In genomic region chr13:80030491-80030890, GRCh38 we compare ENCODE assay signal across 8 cellular contexts.
A peak's percentile ranks its signal among the peaks of the same experiment; 100 is the strongest.
DNase-seq lines count a peak whose midpoint lies in the region; ATAC-seq, FAIRE-seq and TF ChIP-seq lines count a peak whose summit lies in the region.

No MANE protein-coding gene starts in this region.

- no peak overlapping the region for H3K4me2 ChIP-seq in GM12878 (ENCODE audit: control insufficient read depth, insufficient read depth)

- SMC1A ChIA-PET in GM12878 (lab: Charles Lee; ENCODE audit: uncharacterized antibody, unreplicated experiment): interaction anchor here (0.8 to 1.2 kb wide), 5 partner anchors 11 to 330 kb away, joined by 3 to 5 read pairs (median 3); no protein-coding TSS in a partner anchor

- H3K4me3 ChIP-seq in GM12878: no peak overlapping the region
- H3K4me3 ChIP-seq in H7 (ENCODE audit: insufficient read depth, low read depth, low read length): no peak overlapping the region

- no peaks in the 10 kb centered on the region for H3K9me3 ChIP-seq in GM12878 (replicated peaks; ENCODE audit: control insufficient read depth, insufficient read depth, low read length)

- H3K79me2 ChIP-seq in GM12878 (ENCODE audit: control insufficient read depth, insufficient read depth, low read length): no peaks in the 10 kb centered on the region

- TF ChIP-seq EP300 in GM12878 (IDR thresholded peaks at IDR 0.05; ENCODE audit: borderline replicate concordance in 1 of 2, control insufficient read depth in 1 of 2, low read depth in 2 of 2, low read length in 2 of 2): no peak

- H3K27me3 ChIP-seq in GM12878 (replicated peaks in 1 of 2; ENCODE audit: control insufficient read depth in 2 of 2, insufficient read depth in 2 of 2, low read length in 1 of 2): no peaks in the 10 kb centered on the region
- H3K27me3 ChIP-seq in H7 (ENCODE audit: control insufficient read depth, insufficient read depth, low read length): no peaks in the 10 kb centered on the region

- H3K36me3 ChIP-seq in GM12878 (ENCODE audit: control insufficient read depth in 2 of 2, insufficient read depth in 2 of 2, low read length in 1 of 2): no peaks in the 10 kb centered on the region
- no peaks in the 10 kb centered on the region for H3K36me3 ChIP-seq in H7 (replicated peaks; ENCODE audit: control insufficient read depth, insufficient read depth, low read length)

- H3K27ac ChIP-seq in GM12878 (ENCODE audit: control insufficient read depth, insufficient read depth): no peak overlapping the region

- in situ Hi-C loops in GM12878 (cut with MboI): no loop called here

- no peaks in the 10 kb centered on the region for H4K20me1 ChIP-seq in GM12878 (ENCODE audit: control insufficient read depth, insufficient read depth)

- TF ChIP-seq CTCF in GM12872 (IDR thresholded peaks at IDR 0.05; ENCODE audit: insufficient read depth, low read depth, low read length) (peak; percentile 38; the same call in 2 of the 3 replicates), GM12878 (IDR thresholded peaks at IDR 0.05 in 2 of 3, conservative IDR thresholded peaks at IDR 0.05 in 1 of 3; ENCODE audit: control insufficient read depth in 2 of 3, extremely low read depth in 1 of 3, insufficient read depth in 1 of 3, low read depth in 3 of 3, low read length in 3 of 3) (peak in 2 of 3 experiments; percentile 17 to 22; a peak in 2 of 6 replicates)

- no peak for FAIRE-seq in GM12878 (lab: Jason Lieb, UNC)

- intact Hi-C loops in GM12878 (cut with micrococcal nuclease; ENCODE audit: unreplicated experiment): loop anchor here (10.0 kb wide), 1 partner anchor 414 kb away; no protein-coding TSS in a partner anchor

- POLR2A ChIA-PET in GM12878 (lab: Charles Lee): no interaction called here

- WGBS in GM12878 (ENCODE audit: insufficient coverage, insufficient replicate concordance, low lambda C conversion rate, missing lambda C conversion rate): 2% methylated on average over 3 of the region's 3 CpGs

- no peak overlapping the region for H2AFZ ChIP-seq in GM12878 (ENCODE audit: control insufficient read depth, low read depth, low read length)

- BruUV-seq in GM12878 (replicated peaks; lab: Mats Ljungman, UMichigan): no TSS peak

- RAD21 ChIA-PET in GM12878 (lab: Charles Lee; ENCODE audit: unreplicated experiment): interaction anchor here (0.7 kb wide), 1 partner anchor 267 kb away, joined by 3 read pairs; no protein-coding TSS in a partner anchor

- no peak overlapping the region for H3K9ac ChIP-seq in GM12878 (ENCODE audit: control insufficient read depth, insufficient read depth, low read length)

- H3K4me1 ChIP-seq in GM12878 (ENCODE audit: control insufficient read depth, insufficient read depth, low read length): no peaks in the 10 kb centered on the region

- ATAC-seq in HG03460 (IDR thresholded peaks at IDR 0.05; ENCODE audit: unreplicated experiment) (peak; percentile 67), GM12878 (peak; percentile 76)

- peak; percentile 26; the same call in 1 of the 2 replicates for TF ChIP-seq RAD21 in GM12878 (IDR thresholded peaks at IDR 0.05; ENCODE audit: insufficient read depth, low read depth, low read length)

- DNase-seq in GM12878 (ENCODE audit: low read depth, low spot score) (no peak), mucosa of gallbladder (ENCODE audit: low spot score) (peak; percentile 16), HuH-7.5 (ENCODE audit: low spot score) (no peak), H7 (no peak), NCI-H128 (lab: John Stamatoyannopoulos, UW; ENCODE audit: unreplicated experiment) (no peak)
- no peak for DNase-seq in activated naive CD4-positive, alpha-beta T cell treated with anti-CD3 and anti-CD28 coated beads, Interleukin-2, amount 50 U/mL, for 16 hours

- no peak for TF ChIP-seq POLR2A in GM12878 (IDR thresholded peaks at IDR 0.05; ENCODE audit: low read depth, low read length)

- CTCF ChIA-PET in GM12878 (lab: Yijun Ruan, JAX): interaction anchor here (1.4 kb wide), 1 partner anchor 18 kb away, joined by 4 read pairs; no protein-coding TSS in a partner anchor

TF ChIP-seq in GM12878, 131 proteins besides CTCF, POLR2A, EP300 and RAD21:
- TF ChIP-seq BCLAF1 (IDR thresholded peaks at IDR 0.05): no peak
- no peak for TF ChIP-seq NFXL1 (IDR thresholded peaks at IDR 0.05; ENCODE audit: borderline replicate concordance)
- TF ChIP-seq ZNF207 (IDR thresholded peaks at IDR 0.05; ENCODE audit: borderline replicate concordance): no peak
- TF ChIP-seq MYB (IDR thresholded peaks at IDR 0.05; ENCODE audit: borderline replicate concordance, low read depth, low read length): no peak
- no peak for TF ChIP-seq RB1 (IDR thresholded peaks at IDR 0.05; ENCODE audit: borderline replicate concordance)
- no peak for TF ChIP-seq PAX8 (IDR thresholded peaks at IDR 0.05)
- TF ChIP-seq ASH2L (IDR thresholded peaks at IDR 0.05; ENCODE audit: borderline replicate concordance, low read depth): no peak
- TF ChIP-seq BMI1 (IDR thresholded peaks at IDR 0.05; ENCODE audit: borderline replicate concordance): no peak
- TF ChIP-seq SMAD5 (IDR thresholded peaks at IDR 0.05; ENCODE audit: low read depth): no peak
- no peak for TF ChIP-seq MEF2B (IDR thresholded peaks at IDR 0.05; ENCODE audit: partially characterized antibody, poor library complexity, severe bottlenecking)
- no peak for TF ChIP-seq SUZ12 (IDR thresholded peaks at IDR 0.05; ENCODE audit: unreplicated experiment)
- TF ChIP-seq KLF5 (IDR thresholded peaks at IDR 0.05; ENCODE audit: partially characterized antibody): no peak
- no peak for TF ChIP-seq IKZF1 (conservative IDR thresholded peaks at IDR 0.05)
- TF ChIP-seq WRNIP1 (IDR thresholded peaks at IDR 0.05; ENCODE audit: borderline replicate concordance, low read depth, low read length): no peak
- no peak for TF ChIP-seq YY1 (IDR thresholded peaks at IDR 0.05; ENCODE audit: low read depth, low read length)
- no peak for TF ChIP-seq GABPA (IDR thresholded peaks at IDR 0.05; ENCODE audit: low read depth)
- no peak for TF ChIP-seq PBX3 (IDR thresholded peaks at IDR 0.05; ENCODE audit: insufficient replicate concordance, low read depth, low read length)
- no peak for TF ChIP-seq ESRRA (IDR thresholded peaks at IDR 0.05; ENCODE audit: low read length)
- no peak for TF ChIP-seq RELB (IDR thresholded peaks at IDR 0.05; ENCODE audit: low read depth)
- no peak for TF ChIP-seq SPI1 (IDR thresholded peaks at IDR 0.05; ENCODE audit: borderline replicate concordance, insufficient read depth, low read depth, low read length)
